In the genomic region with DNA sequence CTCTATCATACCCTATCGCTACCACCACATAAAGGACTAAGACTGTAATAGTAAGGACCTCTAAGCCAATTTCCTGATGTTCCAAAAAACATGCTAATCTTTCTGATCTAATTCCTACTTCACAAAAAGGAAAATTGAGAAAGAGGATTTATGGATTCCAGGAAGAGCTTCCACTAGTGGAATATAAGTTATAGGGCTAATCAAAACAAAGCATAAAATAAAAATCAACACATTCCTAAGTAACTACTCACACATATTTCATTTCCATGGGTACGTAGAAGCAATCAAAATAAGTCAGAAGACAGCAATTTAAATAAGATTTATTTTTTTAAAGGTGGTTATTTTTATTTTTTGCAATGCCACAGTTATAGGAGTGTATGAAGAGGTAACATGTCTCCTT, we compare ENCODE assay signal across 27 cellular contexts. TPM values are rescaled to one million over a fixed set of nuclear protein-coding genes. Genes with fewer than 3 reads are reported as not detected.
DNase-seq lines count a peak whose midpoint lies in the region; ATAC-seq and TF ChIP-seq lines count a peak whose summit lies in the region.
"Had no signal": no experiment of that assay in that cellular context is flagged by ENCODE, and none has a peak within 500 bp of the region (broad histone marks: within the 10 kb centered on the region; RNA-seq: fewer than 3 reads in every experiment).

No MANE protein-coding gene starts in this region.

- H3K4me3 ChIP-seq in SK-N-MC (no peak overlapping the region), fibroblast of mammary gland (ENCODE audit: control insufficient read depth, low read depth, low read length) (no peak overlapping the region), H7 (ENCODE audit: insufficient read depth, low read depth, low read length) (no peak overlapping the region)
- H3K4me3 ChIP-seq: esophagus muscularis mucosa, smooth muscle cell had no signal

- H3K36me3 ChIP-seq in SK-N-MC (ENCODE audit: insufficient read depth, low read length): peaks cover 23% of the 10 kb centered on the region
- peaks cover 11% of the 10 kb centered on the region for H3K36me3 ChIP-seq in H7 (replicated peaks; ENCODE audit: control insufficient read depth, insufficient read depth, low read length)

- H3K27ac ChIP-seq in SK-N-MC: 0 out of 2 replicates have a peak overlapping the region, but pooled peaks have one; percentile 0
- H3K27ac ChIP-seq: esophagus muscularis mucosa had no signal

- TF ChIP-seq CTCF in fibroblast of mammary gland (conservative IDR thresholded peaks at IDR 0.05; ENCODE audit: control insufficient read depth, insufficient read depth, low read depth, low read length): no peak

- DNase-seq in GM03348 (ENCODE audit: low spot score) (peak; percentile 49), SK-N-MC (ENCODE audit: low read depth, low spot score) (no peak), fibroblast of mammary gland (ENCODE audit: low read depth) (peak; percentile 12), renal cortical epithelial cell (ENCODE audit: low read depth) (peak; percentile 9), H7 (no peak), anterior cingulate cortex (lab: John Stamatoyannopoulos, UW) (no peak)
- DNase-seq: activated CD8-positive, alpha-beta memory T cell treated with anti-CD3 and anti-CD28 coated beads, Interleukin-2, amount 10 ng/mL, durations not matched to agents 7 days and 5 days; activated naive CD8-positive, alpha-beta T cell treated with anti-CD3 and anti-CD28 coated beads, Interleukin-2, amount 10 ng/mL, durations not matched to agents 7 days and 5 days; C1 segment of cervical spinal cord; effector CD4-positive, alpha-beta T cell; H9; naive thymus-derived CD4-positive, alpha-beta T cell; NCI-H1417 treated with DMSO at 0.1 percent for 48 hours; NCI-H2171 treated with DMSO at 0.1 percent for 48 hours; NCI-H774; stimulated activated CD4-positive, alpha-beta T cell treated with anti-CD3 and anti-CD28 coated beads, Interleukin-4, amount 100 ng/mL, for 1 hour; stimulated activated naive CD8-positive, alpha-beta T cell treated with anti-CD3 and anti-CD28 coated beads, Interleukin-15, amount 100 ng/mL, for 72 hours; T-helper 9 cell; trophoblast cell had no signal

- H3K27me3 ChIP-seq in H7 (ENCODE audit: control insufficient read depth, insufficient read depth, low read length): no peaks in the 10 kb centered on the region
- H3K27me3 ChIP-seq: esophagus muscularis mucosa had no signal

- no peaks in the 10 kb centered on the region for H3K9me3 ChIP-seq in SK-N-MC (ENCODE audit: low read depth, low read length)
- H3K9me3 ChIP-seq: esophagus muscularis mucosa had no signal

- ATAC-seq in HG02884 (IDR thresholded peaks at IDR 0.05; ENCODE audit: unreplicated experiment): no peak
- no peak for ATAC-seq in HG03432 (IDR thresholded peaks at IDR 0.05; ENCODE audit: unreplicated experiment)
- ATAC-seq: activated CD4-positive, CD25-positive, alpha-beta regulatory T cell treated with anti-CD3 and anti-CD28 coated beads, Interleukin-2, amount 50 U/mL, for 24 hours; activated CD8-positive, alpha-beta memory T cell treated with anti-CD3 and anti-CD28 coated beads, Interleukin-2, amount 10 ng/mL, durations not matched to agents 7 days and 5 days; activated T-helper 17 cell treated with anti-CD3 and anti-CD28 coated beads, Interleukin-2, amount 50 U/mL, for 72 hours; naive thymus-derived CD4-positive, alpha-beta T cell; stimulated activated naive CD8-positive, alpha-beta T cell treated with anti-CD3 and anti-CD28 coated beads, Interleukin-15, amount 100 ng/mL, for 72 hours had no signal

- no peak overlapping the region for H3K9ac ChIP-seq in SK-N-MC (ENCODE audit: insufficient read length)

RNA-seq across cellular contexts. Expression of a gene that starts 12.4 kb away (rescaled TPM):
- total RNA-seq in renal cortical epithelial cell: 31.8 and 51.2 TPM in 2 replicates
- total RNA-seq in H7 (2014; rRNA removed; shearing (Covaris generic)): 38.8 and 46.3 TPM in 2 replicates

RNA-seq across cellular contexts. Expression of a gene that starts 20.9 kb away (rescaled TPM):
- 1.0 and 1.5 TPM in 2 replicates for total RNA-seq in renal cortical epithelial cell
- 1.9 and 6.7 TPM in 2 replicates for total RNA-seq in H7 (2014; rRNA removed; shearing (Covaris generic))
- total RNA-seq: activated CD8-positive, alpha-beta memory T cell treated with anti-CD3 and anti-CD28 coated beads, Interleukin-2, amount 10 ng/mL, durations not matched to agents 7 days and 5 days; activated naive CD8-positive, alpha-beta T cell treated with anti-CD3 and anti-CD28 coated beads, Interleukin-2, amount 10 ng/mL, durations not matched to agents 7 days and 5 days; cardiac septum; G401; smooth muscle cell had no signal

RNA-seq across cellular contexts. Expression of a gene that starts 31.3 kb away (rescaled TPM):
- 3.9 and 6.3 TPM in 2 replicates for total RNA-seq in renal cortical epithelial cell
- 21.0 and 30.4 TPM in 2 replicates for total RNA-seq in H7 (2014; rRNA removed; shearing (Covaris generic))

Comparison
In these comparisons a context has a peak if more than half of its experiments do, and no peak if none do; other contexts are left out.
1. DNase-seq: peak in GM03348 (single experiment), fibroblast of mammary gland (single experiment) and renal cortical epithelial cell (single experiment); none in SK-N-MC (single experiment), H7 (single experiment) and anterior cingulate cortex (0 of 58).